Comparison of ENCODE assay signal across 7 cellular contexts in genomic region chr5:34244281-34245031, GRCh38.
DNase-seq lines count a peak whose midpoint lies in the region; ATAC-seq and TF ChIP-seq lines count a peak whose summit lies in the region.
"Not testable (repeated sequence)": the region's sequence is repeated elsewhere in the genome, so short reads cannot be mapped to it uniquely, and the experiment has no call there.

No MANE protein-coding gene starts in this region.

- peak; percentile 32 for ATAC-seq in GM18861 (IDR thresholded peaks at IDR 0.05; ENCODE audit: unreplicated experiment)

- not testable (repeated sequence) for H3K9me3 Mint-ChIP-seq in activated naive CD8-positive, alpha-beta T cell (ENCODE audit: low read depth)

- not testable (repeated sequence) for H3K27me3 ChIP-seq in HL-60 (ENCODE audit: insufficient read depth, poor library complexity, severe bottlenecking); mononuclear cell (ENCODE audit: insufficient read depth, low read length)

- H3K27me3 Mint-ChIP-seq in activated naive CD8-positive, alpha-beta T cell: not testable (repeated sequence)

- H3K4me3 ChIP-seq in HL-60 (replicated peaks; ENCODE audit: insufficient read depth, low read length) (peak overlapping the region; percentile 29), fibroblast of the aortic adventitia (ENCODE audit: low read depth, low read length) (peak overlapping the region; percentile 44), mononuclear cell (ENCODE audit: low read length) (peak overlapping the region; percentile 28)

- DNase-seq in HL-60 (ENCODE audit: low read depth in 1 of 2, low spot score in 1 of 2) (peak; percentile 26 to 81), T-helper 9 cell (peak; percentile 63), fibroblast of the aortic adventitia (ENCODE audit: low read depth) (peak; percentile 46)
- peak; percentile 84 for DNase-seq in stimulated activated CD4-positive, alpha-beta T cell treated with anti-CD3 and anti-CD28 coated beads, Interleukin-1b, Interleukin-23, amount 100 ng/mL, for 48 hours

- peak overlapping the region; percentile 80 for H3K27ac ChIP-seq in HL-60 (replicated peaks)

- peak overlapping the region; percentile 83 for H3K27ac Mint-ChIP-seq in activated naive CD8-positive, alpha-beta T cell

- peak overlapping the region; percentile 88 for H3K4me3 Mint-ChIP-seq in activated naive CD8-positive, alpha-beta T cell

- H3K36me3 Mint-ChIP-seq in activated naive CD8-positive, alpha-beta T cell: not testable (repeated sequence)

- H3K4me1 ChIP-seq in mononuclear cell (ENCODE audit: insufficient read depth, low read length): not testable (repeated sequence)

- not testable (repeated sequence) for H3K9me3 ChIP-seq in mononuclear cell (ENCODE audit: low read depth, low read length)

- H3K4me1 Mint-ChIP-seq in activated naive CD8-positive, alpha-beta T cell (ENCODE audit: low read depth): peaks cover 28% of the 10 kb centered on the region

- TF ChIP-seq CTCF in HL-60 (IDR thresholded peaks at IDR 0.05; ENCODE audit: insufficient read depth, low read length); fibroblast of the aortic adventitia (IDR thresholded peaks at IDR 0.05; ENCODE audit: insufficient read depth, low read length): not testable (repeated sequence)

Comparison
In these comparisons a context has a peak if more than half of its experiments do, and no peak if none do; other contexts are left out.
1. Peak in every context shown above with its lines: DNase-seq, ATAC-seq, H3K4me3 ChIP-seq and H3K27ac ChIP-seq.